8 cellular contexts compared by ENCODE assay signal in the genomic region with DNA sequence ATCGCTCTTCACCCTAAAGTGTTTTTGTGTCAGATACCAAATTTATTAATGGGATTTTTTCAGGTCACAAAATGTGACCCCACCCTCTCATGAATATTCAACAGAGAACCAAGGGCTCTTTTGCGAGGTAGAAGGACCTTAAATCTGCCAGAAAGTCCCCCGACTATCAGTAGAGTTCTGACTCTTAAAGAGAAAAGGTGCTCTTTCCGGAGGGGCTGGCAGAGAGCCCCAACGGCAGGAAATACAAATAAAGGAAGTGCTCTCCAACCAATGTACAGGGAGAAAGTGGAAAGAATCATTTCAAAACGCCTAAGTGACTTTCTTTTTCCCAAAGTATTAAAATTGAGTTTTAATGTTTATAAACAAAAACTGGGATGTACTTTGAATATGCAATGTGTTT.
DNase-seq lines count a peak whose midpoint lies in the region; ATAC-seq and TF ChIP-seq lines count a peak whose summit lies in the region.

No MANE protein-coding gene starts in this region.

- H3K4me1 ChIP-seq in right atrium auricular region, result peaks cover 0 to 57% of the 10 kb centered on the region in 2 donors
- H3K4me1 ChIP-seq in subcutaneous abdominal adipose tissue (ENCODE audit: control insufficient read depth in 5 of 5, insufficient read depth in 5 of 5, low read length in 5 of 5), result peaks cover 0 to 69% (median 62%) of the 10 kb centered on the region in 5 donors

- ATAC-seq in GM21423 (IDR thresholded peaks at IDR 0.05; ENCODE audit: unreplicated experiment), result no peak

- peak overlapping the region; percentile 94 to 97 for H3K27ac ChIP-seq in right atrium auricular region
- H3K27ac ChIP-seq in subcutaneous abdominal adipose tissue (ENCODE audit: low read depth, low read length), result peak overlapping the region; percentile 93

- no peak for TF ChIP-seq CTCF in right atrium auricular region (IDR thresholded peaks at IDR 0.05)

- DNase-seq in activated CD4-positive, alpha-beta T cell treated with anti-CD3 and anti-CD28 coated beads for 48 hours, result peak; percentile 53
- no peak for DNase-seq in activated CD4-positive, alpha-beta T cell treated with anti-CD3 and anti-CD28 coated beads for 1 hour
- peak; percentile 12 for DNase-seq in T-helper 9 cell
- DNase-seq in right atrium auricular region (ENCODE audit: low spot score), result no peak
- no peak for DNase-seq in occipital lobe (lab: John Stamatoyannopoulos, UW)
- DNase-seq in SW 1271 (lab: John Stamatoyannopoulos, UW), result no peak

- H3K9ac ChIP-seq in subcutaneous abdominal adipose tissue (ENCODE audit: low read length in 5 of 5), result peak overlapping the region in 4 of 5 donors; percentile 13 to 94 (median 34)

- H3K36me3 ChIP-seq in right atrium auricular region (no peaks in the 10 kb centered on the region), subcutaneous abdominal adipose tissue (ENCODE audit: control insufficient read depth in 5 of 5, insufficient read depth in 5 of 5, low read length in 5 of 5) (no peaks in the 10 kb centered on the region)

- H3K4me3 ChIP-seq in right atrium auricular region (peak overlapping the region in 1 of 2 donors; percentile 28), subcutaneous abdominal adipose tissue (ENCODE audit: low read depth in 1 of 5, low read length in 5 of 5) (peak overlapping the region in 4 of 5 donors; percentile 19 to 94 (median 78))

- H3K9me3 ChIP-seq in right atrium auricular region (no peaks in the 10 kb centered on the region), subcutaneous abdominal adipose tissue (ENCODE audit: control insufficient read depth in 5 of 5, low read length in 5 of 5) (no peaks in the 10 kb centered on the region)

- H3K27me3 ChIP-seq in right atrium auricular region, result no peaks in the 10 kb centered on the region
- H3K27me3 ChIP-seq in subcutaneous abdominal adipose tissue (ENCODE audit: control insufficient read depth in 5 of 5, insufficient read depth in 4 of 5, low read length in 5 of 5), result no peaks in the 10 kb centered on the region

Comparison
In these comparisons a context has a peak if more than half of its experiments do, and no peak if none do; other contexts are left out.
1. DNase-seq: peak in activated CD4-positive, alpha-beta T cell treated with anti-CD3 and anti-CD28 coated beads for 48 hours (single experiment) and T-helper 9 cell (single experiment); none in activated CD4-positive, alpha-beta T cell treated with anti-CD3 and anti-CD28 coated beads for 1 hour (single experiment), right atrium auricular region (single experiment), occipital lobe (single experiment) and SW 1271 (0 of 2).